In genomic region chr5:4419276-4419675, GRCh38 we compare ENCODE assay signal across 35 cellular contexts.
"Had no signal": no experiment of that assay in that cellular context is flagged by ENCODE, and none has a peak within 500 bp of the region (broad histone marks: within the 10 kb centered on the region; RNA-seq: fewer than 3 reads in every experiment).

No MANE protein-coding gene starts in this region.

- DNase-seq: activated CD4-positive, alpha-beta memory T cell treated with anti-CD3 and anti-CD28 coated beads, Interleukin-2, amount 10 ng/mL, durations not matched to agents 7 days and 5 days; activated CD4-positive, alpha-beta T cell treated with anti-CD3 and anti-CD28 coated beads for 36 hours; activated CD8-positive, alpha-beta memory T cell treated with anti-CD3 and anti-CD28 coated beads for 24 hours; activated CD8-positive, alpha-beta memory T cell treated with anti-CD3 and anti-CD28 coated beads, Interleukin-2, amount 10 ng/mL, durations not matched to agents 7 days and 5 days; activated CD8-positive, alpha-beta memory T cell treated with anti-CD3 and anti-CD28 coated beads, Interleukin-2, amount 50 U/mL, for 48 hours; activated effector memory CD4-positive, alpha-beta T cell treated with Interleukin-2 at 50 U/mL for 16 hours; activated naive CD4-positive, alpha-beta T cell treated with anti-CD3 and anti-CD28 coated beads, Interleukin-2, amount 10 ng/mL, durations not matched to agents 7 days and 5 days; activated naive CD8-positive, alpha-beta T cell treated with anti-CD3 and anti-CD28 coated beads, Interleukin-2, amount 50 U/mL, for 24 hours; activated T-cell treated with anti-CD3 and anti-CD28 coated beads, Interleukin-2, amount 50 U/mL, for 48 hours; anterior cingulate cortex; caudate nucleus; NCI-H1092 treated with DMSO at 0.1 percent for 48 hours; NCI-H1417; NCI-H146; NCI-H187; NCI-H2029 treated with DMSO at 0.1 percent for 48 hours; NCI-H2107; NCI-H2171; NCI-H226; NCI-H446 treated with DMSO at 0.1 percent for 48 hours; NCI-H524; NCI-H69; PC-3; Peyer's patch; RPMI8226; SHP77 treated with DMSO at 0.1 percent for 48 hours; SK-N-SH had no signal

- H3K4me3 ChIP-seq: K562, Peyer's patch, SJSA1 had no signal

- H3K27me3 ChIP-seq: Peyer's patch, SJSA1 had no signal

- H3K9me3 Mint-ChIP-seq: WTC11 had no signal

- ATAC-seq: activated CD4-positive, alpha-beta T cell treated with anti-CD3 and anti-CD28 coated beads for 36 hours; activated CD4-positive, CD25-positive, alpha-beta regulatory T cell treated with anti-CD3 and anti-CD28 coated beads, Interleukin-2, amount 50 U/mL, for 24 hours; activated CD8-positive, alpha-beta memory T cell treated with anti-CD3 and anti-CD28 coated beads, Interleukin-2, amount 10 ng/mL, durations not matched to agents 7 days and 5 days; activated naive CD8-positive, alpha-beta T cell treated with anti-CD3 and anti-CD28 coated beads, Interleukin-2, amount 50 U/mL, for 24 hours; K562; PC-3; WTC11 had no signal

- H3K9ac ChIP-seq: SK-N-SH had no signal

- H3K36me3 Mint-ChIP-seq: activated naive CD4-positive, alpha-beta T cell treated with anti-CD3 and anti-CD28 coated beads, Interleukin-2, amount 10 ng/mL, durations not matched to agents 7 days and 5 days; activated naive CD8-positive, alpha-beta T cell; brain; WTC11 had no signal

- H3K27ac ChIP-seq: Peyer's patch, SJSA1 had no signal

- H3K27ac Mint-ChIP-seq: activated CD4-positive, alpha-beta memory T cell treated with anti-CD3 and anti-CD28 coated beads, Interleukin-2, amount 10 ng/mL, durations not matched to agents 7 days and 5 days; activated CD4-positive, alpha-beta T cell treated with anti-CD3 and anti-CD28 coated beads for 36 hours; activated CD8-positive, alpha-beta memory T cell treated with anti-CD3 and anti-CD28 coated beads, Interleukin-2, amount 10 ng/mL, durations not matched to agents 7 days and 5 days; activated naive CD4-positive, alpha-beta T cell treated with anti-CD3 and anti-CD28 coated beads, Interleukin-2, amount 10 ng/mL, durations not matched to agents 7 days and 5 days; activated naive CD8-positive, alpha-beta T cell; activated naive CD8-positive, alpha-beta T cell treated with anti-CD3 and anti-CD28 coated beads, Interleukin-2, amount 50 U/mL, for 24 hours; T-helper 1 cell treated with Interleukin-12 subunit alpha and Interleukin-12 subunit beta and Interleukin-4 antibody, amounts not matched to agents 30 μg/mL and 1 μg/mL, for 36 hours; T-helper 2 cell treated with Interferon-gamma antibody and Interleukin-4, amounts not matched to agents 5 μg/mL and 100 μg/mL, for 36 hours; WTC11 had no signal

- H3K4me1 Mint-ChIP-seq: activated CD4-positive, alpha-beta memory T cell treated with anti-CD3 and anti-CD28 coated beads, Interleukin-2, amount 10 ng/mL, durations not matched to agents 7 days and 5 days; activated CD4-positive, alpha-beta T cell treated with anti-CD3 and anti-CD28 coated beads for 36 hours; activated CD8-positive, alpha-beta memory T cell treated with anti-CD3 and anti-CD28 coated beads, Interleukin-2, amount 10 ng/mL, durations not matched to agents 7 days and 5 days; activated naive CD4-positive, alpha-beta T cell treated with anti-CD3 and anti-CD28 coated beads, Interleukin-2, amount 10 ng/mL, durations not matched to agents 7 days and 5 days; activated naive CD8-positive, alpha-beta T cell treated with anti-CD3 and anti-CD28 coated beads, Interleukin-2, amount 50 U/mL, for 24 hours had no signal

- H3K27me3 Mint-ChIP-seq: activated CD4-positive, alpha-beta memory T cell treated with anti-CD3 and anti-CD28 coated beads, Interleukin-2, amount 10 ng/mL, durations not matched to agents 7 days and 5 days; activated CD4-positive, alpha-beta T cell treated with anti-CD3 and anti-CD28 coated beads for 36 hours; activated CD8-positive, alpha-beta memory T cell treated with anti-CD3 and anti-CD28 coated beads, Interleukin-2, amount 10 ng/mL, durations not matched to agents 7 days and 5 days; activated naive CD4-positive, alpha-beta T cell treated with anti-CD3 and anti-CD28 coated beads, Interleukin-2, amount 10 ng/mL, durations not matched to agents 7 days and 5 days; activated naive CD8-positive, alpha-beta T cell treated with anti-CD3 and anti-CD28 coated beads, Interleukin-2, amount 50 U/mL, for 24 hours had no signal

- H3K4me3 Mint-ChIP-seq: activated CD4-positive, alpha-beta memory T cell treated with anti-CD3 and anti-CD28 coated beads, Interleukin-2, amount 10 ng/mL, durations not matched to agents 7 days and 5 days; activated CD4-positive, alpha-beta T cell treated with anti-CD3 and anti-CD28 coated beads for 36 hours; activated CD8-positive, alpha-beta memory T cell treated with anti-CD3 and anti-CD28 coated beads, Interleukin-2, amount 10 ng/mL, durations not matched to agents 7 days and 5 days; activated naive CD4-positive, alpha-beta T cell treated with anti-CD3 and anti-CD28 coated beads, Interleukin-2, amount 10 ng/mL, durations not matched to agents 7 days and 5 days; activated naive CD8-positive, alpha-beta T cell; activated naive CD8-positive, alpha-beta T cell treated with anti-CD3 and anti-CD28 coated beads, Interleukin-2, amount 50 U/mL, for 24 hours; brain; T-helper 1 cell treated with Interleukin-12 subunit alpha and Interleukin-12 subunit beta and Interleukin-4 antibody, amounts not matched to agents 30 μg/mL and 1 μg/mL, for 36 hours; T-helper 2 cell treated with Interferon-gamma antibody and Interleukin-4, amounts not matched to agents 5 μg/mL and 100 μg/mL, for 36 hours; WTC11 had no signal

- H3K4me2 ChIP-seq: SK-N-SH had no signal

- H3K4me1 ChIP-seq: Peyer's patch, SJSA1 had no signal

- H3K36me3 ChIP-seq: Peyer's patch, SJSA1 had no signal

- H3K9me3 ChIP-seq: Peyer's patch, SK-N-SH had no signal
